8 cellular contexts compared by ENCODE assay signal in the genomic region with DNA sequence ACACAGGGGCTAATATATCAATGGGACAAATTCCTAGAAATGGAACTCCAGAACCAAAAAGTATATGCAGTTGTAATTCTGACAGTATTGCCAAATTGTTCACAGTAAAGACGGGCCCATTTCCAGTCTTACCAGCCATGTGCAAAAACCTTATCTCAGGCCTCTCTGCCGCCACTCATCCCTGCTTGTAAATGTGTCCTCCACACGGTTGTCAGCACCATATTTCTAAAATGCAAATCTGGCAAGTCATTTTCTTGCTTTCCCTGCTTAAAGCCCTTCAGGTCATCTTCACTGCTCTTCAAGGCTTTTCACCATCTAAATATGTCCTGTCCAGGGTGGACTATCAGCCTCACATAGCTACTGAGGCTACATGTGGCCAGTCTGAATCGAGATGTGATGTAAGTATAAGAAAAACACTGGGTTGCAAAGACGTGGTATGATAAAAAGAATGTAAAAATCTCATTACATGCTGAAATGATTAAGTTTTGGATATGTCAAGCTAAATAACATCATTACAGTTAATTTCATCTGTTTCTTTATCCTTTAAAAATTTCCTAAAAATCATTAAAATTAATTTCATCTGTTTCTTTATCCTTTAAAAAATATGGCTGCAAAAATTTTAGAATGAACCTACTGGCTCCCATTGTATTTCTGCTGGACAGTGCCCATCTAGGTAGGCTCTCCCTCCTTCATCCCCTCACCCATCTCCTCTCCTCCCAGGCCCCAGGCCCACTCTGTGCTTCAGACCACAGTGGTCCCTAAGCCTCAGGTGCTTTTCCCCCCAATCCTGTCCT. TPM values are rescaled to one million over a fixed set of nuclear protein-coding genes. Genes with fewer than 3 reads are reported as not detected.
DNase-seq lines count a peak whose midpoint lies in the region; ATAC-seq and TF ChIP-seq lines count a peak whose summit lies in the region.

No MANE protein-coding gene starts in this region.

- H3K27ac Mint-ChIP-seq in activated CD4-positive, alpha-beta memory T cell treated with anti-CD3 and anti-CD28 coated beads for 36 hours = peak overlapping the region; percentile 97
- peak overlapping the region; percentile 97 for H3K27ac Mint-ChIP-seq in stimulated activated effector memory CD8-positive, alpha-beta T cell treated with anti-CD3 and anti-CD28 coated beads, Interleukin-12 subunit alpha, Interleukin-12 subunit beta, amount 100 ng/mL, for 72 hours

- no peaks in the 10 kb centered on the region for H3K27me3 Mint-ChIP-seq in activated CD4-positive, alpha-beta memory T cell treated with anti-CD3 and anti-CD28 coated beads for 36 hours

- peak; percentile 22 for TF ChIP-seq POLR2A in GM19099 (IDR thresholded peaks at IDR 0.05; ENCODE audit: extremely low read depth, insufficient read length, low read depth)
- TF ChIP-seq POLR2A in gastroesophageal sphincter (IDR thresholded peaks at IDR 0.05) = no peak

- POLR2A ChIA-PET in activated CD4-positive, alpha-beta memory T cell treated with anti-CD3 and anti-CD28 coated beads for 36 hours (lab: Charles Lee) = no interaction called here

- H3K9me3 ChIP-seq in gastroesophageal sphincter = no peaks in the 10 kb centered on the region

- no peaks in the 10 kb centered on the region for H3K27me3 ChIP-seq in gastroesophageal sphincter

- no peak for TF ChIP-seq EP300 in gastroesophageal sphincter (IDR thresholded peaks at IDR 0.05)

- intact Hi-C loops in activated CD4-positive, alpha-beta memory T cell treated with anti-CD3 and anti-CD28 coated beads for 36 hours (cut with micrococcal nuclease) = loop anchor here (5.0 to 10.0 kb wide), 2 partner anchors 229 to 728 kb away; partner anchors contain the start of genes EAF2, HSPBAP1 and IQCB1

- peak overlapping the region; percentile 92 for H3K4me3 Mint-ChIP-seq in activated CD4-positive, alpha-beta memory T cell treated with anti-CD3 and anti-CD28 coated beads for 36 hours
- peak overlapping the region; percentile 83 for H3K4me3 Mint-ChIP-seq in stimulated activated effector memory CD8-positive, alpha-beta T cell treated with anti-CD3 and anti-CD28 coated beads, Interleukin-12 subunit alpha, Interleukin-12 subunit beta, amount 100 ng/mL, for 72 hours

- H3K36me3 ChIP-seq in gastroesophageal sphincter = peaks cover 0 to 41% of the 10 kb centered on the region in 2 donors

- no peak for ATAC-seq in gastroesophageal sphincter
- no peak for ATAC-seq in stimulated activated effector memory CD8-positive, alpha-beta T cell treated with anti-CD3 and anti-CD28 coated beads, Interleukin-12 subunit alpha, Interleukin-12 subunit beta, amount 100 ng/mL, for 72 hours
- no peak for ATAC-seq in HG03139 (IDR thresholded peaks at IDR 0.05; ENCODE audit: unreplicated experiment)
- ATAC-seq in GM21825 (IDR thresholded peaks at IDR 0.05; ENCODE audit: unreplicated experiment) = no peak
- ATAC-seq in HG03135 (IDR thresholded peaks at IDR 0.05; ENCODE audit: unreplicated experiment) = no peak
- no peak for ATAC-seq in HG03521 (IDR thresholded peaks at IDR 0.05; ENCODE audit: unreplicated experiment)

- peak overlapping the region; percentile 73 to 93 for H3K4me3 ChIP-seq in gastroesophageal sphincter

- peaks cover 0 to 73% (median 18%) of the 10 kb centered on the region in 3 donors for H3K4me1 ChIP-seq in gastroesophageal sphincter

- H3K36me3 Mint-ChIP-seq in activated CD4-positive, alpha-beta memory T cell treated with anti-CD3 and anti-CD28 coated beads for 36 hours = peaks cover 39% of the 10 kb centered on the region
- H3K36me3 Mint-ChIP-seq in stimulated activated effector memory CD8-positive, alpha-beta T cell treated with anti-CD3 and anti-CD28 coated beads, Interleukin-12 subunit alpha, Interleukin-12 subunit beta, amount 100 ng/mL, for 72 hours = peaks cover 60% of the 10 kb centered on the region

- peaks cover 55% of the 10 kb centered on the region for H3K4me1 Mint-ChIP-seq in activated CD4-positive, alpha-beta memory T cell treated with anti-CD3 and anti-CD28 coated beads for 36 hours (ENCODE audit: low read depth)
- H3K4me1 Mint-ChIP-seq in stimulated activated effector memory CD8-positive, alpha-beta T cell treated with anti-CD3 and anti-CD28 coated beads, Interleukin-12 subunit alpha, Interleukin-12 subunit beta, amount 100 ng/mL, for 72 hours = peaks cover 69% of the 10 kb centered on the region

- TF ChIP-seq CTCF in gastroesophageal sphincter (IDR thresholded peaks at IDR 0.05) = no peak

- H3K9me3 Mint-ChIP-seq in activated CD4-positive, alpha-beta memory T cell treated with anti-CD3 and anti-CD28 coated beads for 36 hours = no peaks in the 10 kb centered on the region
- H3K9me3 Mint-ChIP-seq in stimulated activated effector memory CD8-positive, alpha-beta T cell treated with anti-CD3 and anti-CD28 coated beads, Interleukin-12 subunit alpha, Interleukin-12 subunit beta, amount 100 ng/mL, for 72 hours = no peaks in the 10 kb centered on the region

- CTCF ChIA-PET in activated CD4-positive, alpha-beta memory T cell treated with anti-CD3 and anti-CD28 coated beads for 36 hours (lab: Charles Lee) = interaction anchor here (0.6 to 13.3 kb wide), 2 partner anchors 37 to 116 kb away, joined by 3 to 230 read pairs; partner anchors contain the start of gene PARP14

- 39 to 58% methylated on average over 5 of the region's 5 CpGs for whole genome bisulfite sequencing in gastroesophageal sphincter (ENCODE audit: low coverage in 1 of 2), 2 donors

- DNase-seq in activated CD4-positive, alpha-beta memory T cell treated with anti-CD3 and anti-CD28 coated beads for 36 hours = no peak
- no peak for DNase-seq in stimulated activated effector memory CD8-positive, alpha-beta T cell treated with anti-CD3 and anti-CD28 coated beads, Interleukin-12 subunit alpha, Interleukin-12 subunit beta, amount 100 ng/mL, for 72 hours (ENCODE audit: low spot score in 2 of 2)

- peak overlapping the region; percentile 93 to 99 (median 96) for H3K27ac ChIP-seq in gastroesophageal sphincter

RNA-seq across cellular contexts. Expression of gene PARP9, which starts 1.0 kb away (rescaled TPM):
- total RNA-seq in activated CD4-positive, alpha-beta memory T cell treated with anti-CD3 and anti-CD28 coated beads for 36 hours = 10 to 100 TPM; 38.1 to 38.4 TPM
- total RNA-seq in gastroesophageal sphincter = 10 to 100 TPM; 21.0 to 28.6 (median 24.0) TPM

RNA-seq across cellular contexts. Expression of gene DTX3L, which starts 1.0 kb away (rescaled TPM):
- total RNA-seq in activated CD4-positive, alpha-beta memory T cell treated with anti-CD3 and anti-CD28 coated beads for 36 hours = 10 to 100 TPM; 39.6 to 40.8 TPM
- total RNA-seq in gastroesophageal sphincter = 10 to 100 TPM; 23.7 to 24.6 (median 24.2) TPM

RNA-seq across cellular contexts. Expression of gene PARP15, which starts 14.3 kb away (rescaled TPM):
- total RNA-seq in activated CD4-positive, alpha-beta memory T cell treated with anti-CD3 and anti-CD28 coated beads for 36 hours = 10 to 100 TPM in 1 of 2 experiments, 1 to 10 TPM in 1; 9.1 to 11.0 TPM
- 1 to 10 TPM in 2 of 4 donors, under 1 TPM in 1, not detected in 1; 0.42 to 2.7 (median 1.1) TPM for total RNA-seq in gastroesophageal sphincter

RNA-seq across cellular contexts. Expression of gene KPNA1, which starts 48.4 kb away (rescaled TPM):
- 10 to 100 TPM; 43.4 to 46.0 TPM for total RNA-seq in activated CD4-positive, alpha-beta memory T cell treated with anti-CD3 and anti-CD28 coated beads for 36 hours
- 10 to 100 TPM; 39.8 to 61.3 (median 41.3) TPM for total RNA-seq in gastroesophageal sphincter
